8 cellular contexts compared by ENCODE assay signal in the genomic region with DNA sequence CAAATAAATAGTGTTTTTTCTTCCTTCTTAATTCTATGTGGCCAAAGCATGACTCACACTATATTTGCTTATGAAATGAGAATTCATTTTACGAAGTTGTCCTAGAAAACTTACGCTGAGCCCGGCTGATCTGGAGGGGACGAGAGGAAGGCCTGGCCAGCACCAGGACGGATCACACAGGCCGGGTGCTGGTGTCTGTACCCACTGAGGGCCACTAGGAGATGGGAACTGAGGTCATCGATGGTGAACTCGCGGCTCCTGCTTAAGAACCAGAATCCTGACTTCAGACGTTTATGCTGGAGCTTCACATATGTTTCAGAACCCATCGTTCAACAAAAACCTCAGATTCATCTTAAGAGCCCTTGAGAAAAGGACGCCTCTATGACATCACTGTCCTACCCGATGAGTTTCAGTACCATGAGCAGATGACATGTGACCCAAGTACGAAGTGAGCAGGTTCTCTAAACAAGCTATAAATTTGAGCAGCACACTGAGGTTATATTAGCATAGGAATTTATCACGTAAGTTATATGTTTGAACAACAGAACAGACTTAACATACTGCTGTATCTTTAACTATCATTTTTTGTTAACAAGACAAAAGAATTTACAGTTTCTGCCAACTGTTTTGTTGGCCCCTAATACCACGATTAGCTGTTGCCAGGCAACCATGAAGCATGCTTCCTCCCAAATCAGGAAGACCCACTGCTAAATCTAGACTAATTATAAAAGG.
A peak's percentile ranks its signal among the peaks of the same experiment; 100 is the strongest.
DNase-seq lines count a peak whose midpoint lies in the region; ATAC-seq and TF ChIP-seq lines count a peak whose summit lies in the region.

No MANE protein-coding gene starts in this region.

- H3K36me3 ChIP-seq in right atrium auricular region (no peaks in the 10 kb centered on the region), stomach smooth muscle (ENCODE audit: control insufficient read depth in 2 of 2, insufficient read depth in 2 of 2, low read length in 2 of 2) (no peaks in the 10 kb centered on the region)

- ATAC-seq in GM19463 (IDR thresholded peaks at IDR 0.05; ENCODE audit: unreplicated experiment) = peak; percentile 40
- ATAC-seq in HG03521 (IDR thresholded peaks at IDR 0.05; ENCODE audit: unreplicated experiment) = peak; percentile 50
- peak; percentile 61 for ATAC-seq in activated T-helper 17 cell treated with anti-CD3 and anti-CD28 coated beads, Interleukin-2, amount 50 U/mL, for 72 hours (replicated peaks)

- peak overlapping the region; percentile 37 to 84 for H3K9ac ChIP-seq in stomach smooth muscle (ENCODE audit: low read length in 2 of 2)

- H3K4me3 ChIP-seq in right atrium auricular region (no peak overlapping the region), stomach smooth muscle (ENCODE audit: low read length in 2 of 2) (peak overlapping the region in 1 of 2 donors; percentile 44)

- no peaks in the 10 kb centered on the region for H3K9me3 Mint-ChIP-seq in activated T-helper 17 cell treated with anti-CD3 and anti-CD28 coated beads, Interleukin-2, amount 50 U/mL, for 72 hours

- peaks cover 31% of the 10 kb centered on the region for H3K36me3 Mint-ChIP-seq in activated T-helper 17 cell treated with anti-CD3 and anti-CD28 coated beads, Interleukin-2, amount 50 U/mL, for 72 hours (ENCODE audit: low read depth)

- in situ Hi-C loops in G401 (cut with HindIII; ENCODE audit: low sequenced_read_pairs) = no loop called here

- H3K4me1 ChIP-seq in right atrium auricular region (peaks cover 0 to 70% of the 10 kb centered on the region in 2 donors), stomach smooth muscle (ENCODE audit: control insufficient read depth, insufficient read depth, low read length) (peaks cover 36% of the 10 kb centered on the region)

- no peak overlapping the region for H3K4me3 Mint-ChIP-seq in activated T-helper 17 cell treated with anti-CD3 and anti-CD28 coated beads, Interleukin-2, amount 50 U/mL, for 72 hours

- no peak overlapping the region for H3K27ac Mint-ChIP-seq in activated T-helper 17 cell treated with anti-CD3 and anti-CD28 coated beads, Interleukin-2, amount 50 U/mL, for 72 hours

- peak; percentile 74 for DNase-seq in G401 (ENCODE audit: low spot score)
- DNase-seq in right atrium auricular region (ENCODE audit: low spot score) = peak; percentile 67
- no peak for DNase-seq in activated CD8-positive, alpha-beta memory T cell treated with anti-CD3 and anti-CD28 coated beads for 24 hours
- no peak for DNase-seq in T1000 (lab: John Stamatoyannopoulos, UW)

- no peaks in the 10 kb centered on the region for H3K27me3 Mint-ChIP-seq in activated T-helper 17 cell treated with anti-CD3 and anti-CD28 coated beads, Interleukin-2, amount 50 U/mL, for 72 hours

- peak overlapping the region; percentile 89 to 91 for H3K27ac ChIP-seq in right atrium auricular region
- peak overlapping the region; percentile 91 for H3K27ac ChIP-seq in stomach smooth muscle (ENCODE audit: low read length)

- H3K27me3 ChIP-seq in right atrium auricular region (no peaks in the 10 kb centered on the region), stomach smooth muscle (ENCODE audit: control insufficient read depth in 1 of 2, insufficient read depth in 2 of 2, low read length in 2 of 2) (no peaks in the 10 kb centered on the region)

- TF ChIP-seq CTCF in right atrium auricular region (IDR thresholded peaks at IDR 0.05) = no peak

- H3K9me3 ChIP-seq in right atrium auricular region (no peaks in the 10 kb centered on the region), stomach smooth muscle (ENCODE audit: control insufficient read depth in 2 of 2, low read length in 2 of 2) (no peaks in the 10 kb centered on the region)

- peaks cover 26% of the 10 kb centered on the region for H3K4me1 Mint-ChIP-seq in activated T-helper 17 cell treated with anti-CD3 and anti-CD28 coated beads, Interleukin-2, amount 50 U/mL, for 72 hours

Comparison
In these comparisons a context has a peak if more than half of its experiments do, and no peak if none do; other contexts are left out.
1. DNase-seq: peak in G401 (single experiment) and right atrium auricular region (single experiment); none in activated CD8-positive, alpha-beta memory T cell treated with anti-CD3 and anti-CD28 coated beads for 24 hours (single experiment) and T1000 (single experiment).
2. Peak in every context shown above with its lines, with median percentiles within 50 percentile points of each other: ATAC-seq.